Comparison of ENCODE assay signal across 10 cellular contexts in the genomic region with DNA sequence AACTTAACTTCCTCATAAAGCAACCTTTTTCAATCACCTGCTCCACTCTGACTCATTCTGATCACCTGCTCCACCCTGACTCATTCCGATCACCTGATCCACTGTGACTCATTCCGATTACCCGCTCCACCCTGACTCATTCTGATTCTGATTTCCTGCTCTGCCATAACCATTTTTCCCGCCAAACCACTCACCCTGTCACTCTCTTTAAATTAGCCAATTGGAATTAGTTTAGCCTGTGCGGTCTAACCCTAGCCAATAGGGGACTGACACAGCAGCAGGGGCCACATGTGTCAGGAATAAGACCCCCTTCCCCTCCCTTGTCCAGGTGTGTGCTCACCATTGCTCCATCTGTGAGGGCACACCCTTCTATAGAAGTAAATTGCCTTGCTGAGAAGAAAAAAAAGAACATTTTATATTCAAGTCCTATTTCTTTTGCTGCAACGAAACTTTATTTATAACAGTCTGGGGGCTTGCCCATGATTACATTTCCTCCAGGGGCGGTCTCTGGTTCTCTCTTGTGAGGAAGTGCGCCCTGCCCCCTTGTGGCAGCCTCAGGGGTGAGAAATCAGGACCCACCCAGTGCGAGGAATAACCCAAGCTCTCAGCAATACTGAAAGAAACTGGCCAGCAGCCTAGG. TPM values are rescaled to one million over a fixed set of nuclear protein-coding genes. Genes with fewer than 3 reads are reported as not detected.
DNase-seq lines count a peak whose midpoint lies in the region; ATAC-seq and TF ChIP-seq lines count a peak whose summit lies in the region.
"Not testable (repeated sequence)": the region's sequence is repeated elsewhere in the genome, so short reads cannot be mapped to it uniquely, and the experiment has no call there.
"Had no signal": no experiment of that assay in that cellular context is flagged by ENCODE, and none has a peak within 500 bp of the region (broad histone marks: within the 10 kb centered on the region; RNA-seq: fewer than 3 reads in every experiment).

No MANE protein-coding gene starts in this region.

- not testable (repeated sequence) for H2BK12ac ChIP-seq in trophoblast cell (ENCODE audit: low read length)

- H3K27me3 Mint-ChIP-seq in activated CD8-positive, alpha-beta memory T cell treated with anti-CD3 and anti-CD28 coated beads, Interleukin-2, amount 10 ng/mL, durations not matched to agents 7 days and 5 days = not testable (repeated sequence)

- not testable (repeated sequence) for H2AFZ ChIP-seq in DND-41 (ENCODE audit: low read depth, low read length); trophoblast cell (ENCODE audit: insufficient read depth, low read length, poor library complexity)

- not testable (repeated sequence) for H3K36me3 Mint-ChIP-seq in activated CD8-positive, alpha-beta memory T cell treated with anti-CD3 and anti-CD28 coated beads, Interleukin-2, amount 10 ng/mL, durations not matched to agents 7 days and 5 days

- H3K9ac ChIP-seq in DND-41 (ENCODE audit: low read depth, low read length); trophoblast cell (ENCODE audit: low read length): not testable (repeated sequence)

- not testable (repeated sequence) for H2BK5ac ChIP-seq in trophoblast cell (ENCODE audit: low read depth, low read length, poor library complexity)

- peak; percentile 40 for TF ChIP-seq CTCF in DND-41 (IDR thresholded peaks at IDR 0.05; ENCODE audit: borderline replicate concordance, extremely low read depth, low read length, poor library complexity, severe bottlenecking)
- TF ChIP-seq CTCF in Peyer's patch (IDR thresholded peaks at IDR 0.05); body of pancreas (IDR thresholded peaks at IDR 0.05); fibroblast of pulmonary artery (IDR thresholded peaks at IDR 0.05; ENCODE audit: low read length, missing control alignments); transverse colon (IDR thresholded peaks at IDR 0.05): not testable (repeated sequence)

- 90 to 95% methylated on average over 9 of the region's 9 CpGs for WGBS in body of pancreas, 2 donors
- WGBS in trophoblast cell (ENCODE audit: extremely low coverage, insufficient coverage, insufficient read length) = no CpG with 5 or more reads among the region's 9 CpGs
- WGBS in transverse colon (ENCODE audit: low coverage in 1 of 2), 2 donors = 61 to 73% methylated on average over 4 to 9 of the region's 9 CpGs

- TF ChIP-seq POLR2A in Peyer's patch (IDR thresholded peaks at IDR 0.05); body of pancreas (IDR thresholded peaks at IDR 0.05); transverse colon (IDR thresholded peaks at IDR 0.05): not testable (repeated sequence)

- H3K18ac ChIP-seq in trophoblast cell (ENCODE audit: low read length) = not testable (repeated sequence)

- peak overlapping the region; percentile 42 for H3K27ac Mint-ChIP-seq in activated CD8-positive, alpha-beta memory T cell treated with anti-CD3 and anti-CD28 coated beads, Interleukin-2, amount 10 ng/mL, durations not matched to agents 7 days and 5 days

- not testable (repeated sequence) for H3K4me3 Mint-ChIP-seq in activated CD8-positive, alpha-beta memory T cell treated with anti-CD3 and anti-CD28 coated beads, Interleukin-2, amount 10 ng/mL, durations not matched to agents 7 days and 5 days

- not testable (repeated sequence) for ATAC-seq in DND-41 (ENCODE audit: insufficient read depth, low read depth); body of pancreas
- ATAC-seq in activated CD8-positive, alpha-beta memory T cell treated with anti-CD3 and anti-CD28 coated beads, Interleukin-2, amount 10 ng/mL, durations not matched to agents 7 days and 5 days = peak; percentile 45

- TF ChIP-seq EP300 in transverse colon (IDR thresholded peaks at IDR 0.05; ENCODE audit: low read depth) = not testable (repeated sequence)

- intact Hi-C loops in body of pancreas (cut with DNase I); transverse colon (cut with DNase I; ENCODE audit: low total_unique reads): not testable (repeated sequence)

- not testable (repeated sequence) for H2AK5ac ChIP-seq in trophoblast cell (ENCODE audit: low read length)

- not testable (repeated sequence) for H4K20me1 ChIP-seq in DND-41 (ENCODE audit: insufficient read depth, low read length)

- not testable (repeated sequence) for H3K4ac ChIP-seq in trophoblast cell (ENCODE audit: low read depth, low read length)

- H3K9me3 Mint-ChIP-seq in activated CD8-positive, alpha-beta memory T cell treated with anti-CD3 and anti-CD28 coated beads, Interleukin-2, amount 10 ng/mL, durations not matched to agents 7 days and 5 days (ENCODE audit: low read depth) = not testable (repeated sequence)

- H2BK120ac ChIP-seq in trophoblast cell (ENCODE audit: insufficient read depth, low read length, poor library complexity) = not testable (repeated sequence)

- not testable (repeated sequence) for H3K27ac ChIP-seq in DND-41 (ENCODE audit: low read length); trophoblast cell (ENCODE audit: low read depth, low read length)
- H3K27ac ChIP-seq in Peyer's patch = peak overlapping the region in 3 of 4 donors; percentile 27 to 72 (median 57)
- peak overlapping the region in 1 of 4 donors; percentile 79 for H3K27ac ChIP-seq in body of pancreas
- peak overlapping the region in 1 of 4 donors; percentile 57 for H3K27ac ChIP-seq in transverse colon

- not testable (repeated sequence) for H3K27me3 ChIP-seq in DND-41 (ENCODE audit: insufficient read depth, low read length, poor library complexity); Peyer's patch; body of pancreas; trophoblast cell (ENCODE audit: insufficient read depth, low read length); transverse colon

- not testable (repeated sequence) for H3K9me3 ChIP-seq in DND-41 (ENCODE audit: insufficient read depth, low read length, severe bottlenecking); body of pancreas; trophoblast cell (ENCODE audit: insufficient read depth, low read depth, low read length)
- H3K9me3 ChIP-seq in Peyer's patch = peaks cover 0 to 17% (median 6%) of the 10 kb centered on the region in 4 donors
- peaks cover 11 to 23% of the 10 kb centered on the region in 2 donors for H3K9me3 ChIP-seq in transverse colon

- H3K4me3 ChIP-seq in DND-41 (ENCODE audit: low read depth in 1 of 2, low read length in 2 of 2); Peyer's patch; body of pancreas; fibroblast of pulmonary artery (replicated peaks; ENCODE audit: low read depth, low read length); trophoblast cell (ENCODE audit: low read depth, low read length); transverse colon: not testable (repeated sequence)

- H3K14ac ChIP-seq in trophoblast cell (ENCODE audit: low read length) = not testable (repeated sequence)

- DNase-seq in DND-41 (peak; percentile 35), HT1080 (ENCODE audit: low read depth) (peak; percentile 100), Peyer's patch (peak in 1 of 3 donors; percentile 69), body of pancreas (peak in 3 of 4 donors; percentile 31 to 62 (median 46)), fibroblast of pulmonary artery (ENCODE audit: low read depth) (peak; percentile 28), trophoblast cell (peak; percentile 77 to 81), transverse colon (peak; percentile 14)
- peak; percentile 74 for DNase-seq in activated CD8-positive, alpha-beta memory T cell treated with anti-CD3 and anti-CD28 coated beads, Interleukin-2, amount 10 ng/mL, durations not matched to agents 7 days and 5 days

- not testable (repeated sequence) for H4K91ac ChIP-seq in trophoblast cell (ENCODE audit: low read depth, low read length)

- in situ Hi-C loops in transverse colon (cut with MboI; ENCODE audit: low pct_ligation_motif_present in 1 of 4, low pct_unique_long_range_greater_than_20kb in 1 of 4, low sequenced_read_pairs in 3 of 4) = not testable (repeated sequence)

- H4K12ac ChIP-seq in trophoblast cell (ENCODE audit: low read depth, low read length) = not testable (repeated sequence)

- H3K4me1 Mint-ChIP-seq in activated CD8-positive, alpha-beta memory T cell treated with anti-CD3 and anti-CD28 coated beads, Interleukin-2, amount 10 ng/mL, durations not matched to agents 7 days and 5 days = not testable (repeated sequence)

- not testable (repeated sequence) for H3K36me3 ChIP-seq in DND-41 (ENCODE audit: insufficient read depth, low read length); Peyer's patch; body of pancreas (replicated peaks in 1 of 2; ENCODE audit: insufficient read depth in 1 of 2, low read depth in 2 of 2); trophoblast cell (ENCODE audit: control insufficient read depth in 1 of 2, insufficient read depth in 2 of 2, low read length in 2 of 2); transverse colon

- not testable (repeated sequence) for H3K4me2 ChIP-seq in DND-41 (ENCODE audit: insufficient read depth, low read length); trophoblast cell (ENCODE audit: low read length)

- not testable (repeated sequence) for H3K79me2 ChIP-seq in DND-41 (ENCODE audit: insufficient read depth, low read length); trophoblast cell (ENCODE audit: control insufficient read depth, insufficient read depth, low read length, poor library complexity)

- not testable (repeated sequence) for H3K4me1 ChIP-seq in DND-41 (ENCODE audit: insufficient read depth, low read length); Peyer's patch; trophoblast cell (ENCODE audit: control insufficient read depth in 1 of 2, insufficient read depth in 2 of 2, low read length in 2 of 2); transverse colon
- peaks cover 32% of the 10 kb centered on the region for H3K4me1 ChIP-seq in body of pancreas

- CTCF ChIA-PET in activated CD8-positive, alpha-beta memory T cell treated with anti-CD3 and anti-CD28 coated beads, Interleukin-2, amount 10 ng/mL, durations not matched to agents 7 days and 5 days (lab: Charles Lee) = not testable (repeated sequence)

- H4K8ac ChIP-seq in trophoblast cell (ENCODE audit: low read depth, low read length) = not testable (repeated sequence)

- H3K23ac ChIP-seq in trophoblast cell (ENCODE audit: low read length) = not testable (repeated sequence)

- not testable (repeated sequence) for H3K79me1 ChIP-seq in trophoblast cell (ENCODE audit: low read length)

RNA-seq across cellular contexts. Expression of a gene that starts 24.3 kb away (rescaled TPM):
- not detected in 2 replicates for total RNA-seq in HT1080 (2014; rRNA removed; shearing (Covaris generic))
- polyA plus RNA-seq in HT1080 (2015; cell fraction: cytosol; rRNA removed) = not detected in 2 replicates
- not detected in 2 replicates for polyA plus RNA-seq in HT1080 (2015; cell fraction: nucleus; rRNA removed)
- total RNA-seq in Peyer's patch (1 to 10 TPM; 1.5 to 3.5 (median 2.8) TPM), body of pancreas (1 to 10 TPM; 2.0 to 3.4 TPM), transverse colon (10 to 100 TPM in 1 of 4 donors, 1 to 10 TPM in 3; 3.3 to 17.5 (median 4.3) TPM)
- total RNA-seq in activated CD8-positive, alpha-beta memory T cell treated with anti-CD3 and anti-CD28 coated beads, Interleukin-2, amount 10 ng/mL, durations not matched to agents 7 days and 5 days = not detected
- not detected in 2 replicates for polyA plus RNA-seq in trophoblast cell (2013)
- total RNA-seq: CD4-positive, alpha-beta T cell; osteocyte had no signal
